11 cellular contexts compared by ENCODE assay signal in the genomic region with DNA sequence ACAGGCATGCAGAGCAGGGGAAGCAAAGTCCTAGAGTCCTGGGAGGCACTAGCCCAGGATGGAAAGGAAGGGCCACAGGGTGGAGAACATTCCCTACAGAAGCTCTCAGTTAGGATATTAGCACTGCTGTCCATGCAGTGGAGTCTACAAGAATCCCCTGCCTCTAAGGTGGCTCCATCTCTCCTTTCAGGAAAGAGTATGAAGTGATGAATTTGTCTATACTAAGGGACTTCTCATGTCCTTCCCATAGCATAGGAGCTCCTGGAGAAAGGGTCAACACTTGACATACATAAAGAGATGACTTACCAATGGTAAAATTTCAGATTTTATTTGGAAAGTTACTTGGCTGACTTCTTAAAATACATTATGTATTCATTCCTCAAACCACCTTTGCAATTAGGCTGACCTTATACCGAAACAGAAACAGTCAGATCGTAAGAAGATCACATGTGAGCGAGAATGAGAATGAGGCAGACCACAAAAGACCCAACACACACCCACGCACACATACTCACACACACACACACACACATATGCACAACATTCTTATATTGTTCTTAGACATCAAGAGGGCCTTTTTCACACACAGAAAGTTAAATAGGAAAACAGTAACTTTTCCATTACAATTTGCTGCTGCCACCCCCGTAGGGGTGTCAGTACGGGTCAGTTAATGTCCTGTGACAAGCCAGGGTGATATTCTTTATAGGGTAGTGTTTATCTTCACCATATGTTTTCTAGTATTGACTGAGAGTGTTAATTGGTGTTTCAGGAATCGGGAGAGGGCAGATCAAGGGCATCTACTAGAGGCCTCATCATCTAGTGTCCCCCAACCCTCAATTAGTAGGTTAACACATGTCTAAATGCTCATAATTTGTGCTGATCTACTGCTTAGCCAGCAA.
DNase-seq lines count a peak whose midpoint lies in the region; ATAC-seq and TF ChIP-seq lines count a peak whose summit lies in the region.
"Had no signal": no experiment of that assay in that cellular context is flagged by ENCODE, and none has a peak within 500 bp of the region (broad histone marks: within the 10 kb centered on the region; RNA-seq: fewer than 3 reads in every experiment).

No MANE protein-coding gene starts in this region.

- no peaks in the 10 kb centered on the region for H3K36me3 Mint-ChIP-seq in stimulated activated naive B cell treated with anti-CD40 and anti-IgM and Interleukin-4, amounts not matched to agents 10 μg/mL and 1 μg/mL and 100 μg/mL, for 72 hours
- H3K36me3 Mint-ChIP-seq: brain had no signal

- H3K4me1 ChIP-seq in right atrium auricular region = peaks cover 0 to 9% of the 10 kb centered on the region in 2 donors
- H3K4me1 ChIP-seq in BE2C = no peaks in the 10 kb centered on the region
- H3K4me1 ChIP-seq: lower lobe of right lung had no signal

- TF ChIP-seq CTCF in right atrium auricular region (IDR thresholded peaks at IDR 0.05) (no peak), BE2C (IDR thresholded peaks at IDR 0.05; ENCODE audit: low read depth, low read length) (no peak)

- peak; percentile 18 for DNase-seq in activated naive CD4-positive, alpha-beta T cell treated with Interleukin-2 at 50 U/mL for 16 hours
- no peak for DNase-seq in activated naive CD4-positive, alpha-beta T cell (lab: John Stamatoyannopoulos, UW)
- DNase-seq in stimulated activated naive B cell treated with anti-CD40 and anti-IgM and Interleukin-4, amounts not matched to agents 10 μg/mL and 1 μg/mL and 100 μg/mL, for 72 hours = no peak
- DNase-seq in DMS53 (lab: John Stamatoyannopoulos, UW) (no peak), right atrium auricular region (ENCODE audit: low spot score) (no peak), BE2C (no peak)
- DNase-seq: lower lobe of right lung, stomach had no signal

- peaks cover 3 to 4% of the 10 kb centered on the region in 2 donors for H3K27me3 Mint-ChIP-seq in stimulated activated naive B cell treated with anti-CD40 and anti-IgM and Interleukin-4, amounts not matched to agents 10 μg/mL and 1 μg/mL and 100 μg/mL, for 72 hours

- H3K27me3 ChIP-seq in right atrium auricular region (no peaks in the 10 kb centered on the region), BE2C (no peaks in the 10 kb centered on the region)
- H3K27me3 ChIP-seq: stomach had no signal

- H3K4me3 Mint-ChIP-seq in stimulated activated naive B cell treated with anti-CD40 and anti-IgM and Interleukin-4, amounts not matched to agents 10 μg/mL and 1 μg/mL and 100 μg/mL, for 72 hours = no peak overlapping the region
- H3K4me3 Mint-ChIP-seq: brain had no signal

- H3K4me3 ChIP-seq in right atrium auricular region = no peak overlapping the region
- no peak overlapping the region for H3K4me3 ChIP-seq in BE2C (ENCODE audit: low read depth, low read length)
- H3K4me3 ChIP-seq: lower lobe of right lung, stomach had no signal

- no peaks in the 10 kb centered on the region for H3K9me3 ChIP-seq in right atrium auricular region
- H3K9me3 ChIP-seq in BE2C = no peaks in the 10 kb centered on the region
- H3K9me3 ChIP-seq: lower lobe of right lung, stomach had no signal

- peaks cover 0 to 4% of the 10 kb centered on the region in 2 donors for H3K4me1 Mint-ChIP-seq in stimulated activated naive B cell treated with anti-CD40 and anti-IgM and Interleukin-4, amounts not matched to agents 10 μg/mL and 1 μg/mL and 100 μg/mL, for 72 hours

- no peak overlapping the region for H3K27ac Mint-ChIP-seq in stimulated activated naive B cell treated with anti-CD40 and anti-IgM and Interleukin-4, amounts not matched to agents 10 μg/mL and 1 μg/mL and 100 μg/mL, for 72 hours
- H3K27ac Mint-ChIP-seq: brain had no signal

- ATAC-seq in GM21576 (IDR thresholded peaks at IDR 0.05; ENCODE audit: unreplicated experiment) (peak; percentile 98), HG03175 (IDR thresholded peaks at IDR 0.05; ENCODE audit: unreplicated experiment) (peak; percentile 97)
- ATAC-seq in stimulated activated naive B cell treated with anti-CD40 and anti-IgM and Interleukin-4, amounts not matched to agents 10 μg/mL and 1 μg/mL and 100 μg/mL, for 72 hours (replicated peaks) = peak; percentile 60 to 71
- ATAC-seq: lower lobe of right lung had no signal

- H3K9me3 Mint-ChIP-seq in stimulated activated naive B cell treated with anti-CD40 and anti-IgM and Interleukin-4, amounts not matched to agents 10 μg/mL and 1 μg/mL and 100 μg/mL, for 72 hours = peaks cover 0 to 7% of the 10 kb centered on the region in 2 donors

- no peaks in the 10 kb centered on the region for H3K36me3 ChIP-seq in right atrium auricular region
- no peaks in the 10 kb centered on the region for H3K36me3 ChIP-seq in BE2C
- H3K36me3 ChIP-seq: lower lobe of right lung, stomach had no signal

- no peak overlapping the region for H3K27ac ChIP-seq in right atrium auricular region
- H3K27ac ChIP-seq: lower lobe of right lung, stomach had no signal
